ENCODE assay signal across 18 cellular contexts in genomic region chr9:89641980-89642379, GRCh38. TPM values are rescaled to one million over a fixed set of nuclear protein-coding genes. Genes with fewer than 3 reads are reported as not detected.
"Had no signal": no experiment of that assay in that cellular context is flagged by ENCODE, and none has a peak within 500 bp of the region (broad histone marks: within the 10 kb centered on the region; RNA-seq: fewer than 3 reads in every experiment).

No MANE protein-coding gene starts in this region.

- DNase-seq: KBM-7, MV-4-11, NCI-H1048, NCI-H1105, NCI-H1417, NCI-H1694, NCI-H187 treated with DMSO at 0.1 percent for 48 hours, NCI-H2029 treated with DMSO at 0.1 percent for 48 hours, NCI-H2227 treated with DMSO at 0.1 percent for 48 hours, NCI-H524, NCI-H526 treated with DMSO at 0.1 percent for 48 hours, NCI-H748 treated with DMSO at 0.1 percent for 48 hours, Right ventricle myocardium superior, RPMI8226, SIG-M5 had no signal

- H3K9me3 ChIP-seq: SJSA1 had no signal

- H3K4me3 ChIP-seq: SJSA1, SK-N-MC had no signal

- H3K36me3 ChIP-seq: SJSA1 had no signal

- H3K4me1 ChIP-seq: SJSA1 had no signal

- H3K27ac ChIP-seq: SJSA1, SK-N-MC had no signal

RNA-seq across cellular contexts. Expression of gene GADD45G, which starts 37.2 kb away (rescaled TPM):
- total RNA-seq: MCF 10A, SJSA1 had no signal
